In the genomic region with DNA sequence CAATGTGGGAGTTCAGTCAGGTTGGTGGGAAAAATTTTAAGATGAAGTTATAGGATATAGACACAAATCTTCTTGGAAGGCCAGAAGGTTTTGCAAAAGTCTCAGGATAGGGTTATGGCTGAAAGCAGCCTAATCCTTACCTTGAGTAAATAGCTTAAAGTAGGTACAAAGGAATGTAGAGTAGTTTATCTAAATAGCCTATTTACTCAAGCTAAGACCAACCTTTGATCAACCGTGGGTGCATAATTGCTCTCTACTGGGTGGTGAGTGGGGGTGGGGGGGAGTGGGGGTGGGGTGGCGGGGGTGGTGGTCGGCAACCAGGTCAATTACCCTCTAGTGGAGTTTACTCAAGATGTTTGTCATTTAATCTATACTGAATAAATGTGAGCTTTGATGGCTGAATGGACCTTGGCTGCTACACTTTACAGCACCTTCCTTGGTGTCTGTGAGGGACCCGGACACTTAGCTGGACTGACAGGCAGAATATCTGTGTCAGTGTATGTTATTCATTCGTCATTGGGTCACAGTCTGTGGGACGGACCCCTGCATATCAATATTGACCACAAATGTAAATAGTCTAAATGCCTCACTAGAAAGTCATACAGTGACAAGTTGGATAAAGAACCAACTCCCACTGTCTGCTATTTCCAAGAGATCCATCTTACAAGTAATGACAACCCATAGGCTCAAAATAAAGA, we compare ENCODE assay signal across 16 cellular contexts.
"Had no signal": no experiment of that assay in that cellular context is flagged by ENCODE, and none has a peak within 500 bp of the region (broad histone marks: within the 10 kb centered on the region; RNA-seq: fewer than 3 reads in every experiment).

No MANE protein-coding gene starts in this region.

- H3K27me3 Mint-ChIP-seq: naive B cell; stimulated activated naive B cell treated with anti-CD40 and anti-IgM and Interleukin-4, amounts not matched to agents 10 μg/mL and 1 μg/mL and 100 μg/mL, for 72 hours had no signal

- H3K27me3 ChIP-seq: esophagus squamous epithelium, neutrophil, tibial artery, uterus had no signal

- DNase-seq: activated CD4-positive, alpha-beta T cell treated with anti-CD3 and anti-CD28 coated beads, Interleukin-2, amount 50 U/mL, for 4 hours; activated naive CD4-positive, alpha-beta T cell treated with anti-CD3 and anti-CD28 coated beads, Interleukin-2, amount 50 U/mL, for 16 hours; esophagus squamous epithelium; immature natural killer cell; left colon; naive B cell; retina; stimulated activated CD4-positive, alpha-beta T cell treated with anti-CD3 and anti-CD28 coated beads, Interleukin-2, amount 100 ng/mL, for 48 hours; stimulated activated naive B cell treated with anti-CD40 and anti-IgM and Interleukin-4, amounts not matched to agents 10 μg/mL and 1 μg/mL and 100 μg/mL, for 72 hours; SW 1271; tibial artery; uterus had no signal

- ATAC-seq: left colon; stimulated activated naive B cell treated with anti-CD40 and anti-IgM and Interleukin-4, amounts not matched to agents 10 μg/mL and 1 μg/mL and 100 μg/mL, for 72 hours had no signal

- H3K4me3 ChIP-seq: esophagus squamous epithelium, lung, tibial artery, uterus had no signal

- H3K36me3 ChIP-seq: esophagus squamous epithelium, neutrophil, tibial artery, uterus had no signal

- H3K27ac Mint-ChIP-seq: activated T-helper 2 cell treated with anti-CD3 and anti-CD28 coated beads, Interferon-gamma antibody, Interleukin-2, Interleukin-4, amounts not matched to agents 10 μg/mL and 5 μg/mL and 100 μg/mL, durations not matched to agents 14 hours and 24 hours and 36 hours; immature natural killer cell; naive B cell; stimulated activated naive B cell treated with anti-CD40 and anti-IgM and Interleukin-4, amounts not matched to agents 10 μg/mL and 1 μg/mL and 100 μg/mL, for 72 hours; T-helper 2 cell treated with Interferon-gamma antibody and Interleukin-4, amounts not matched to agents 5 μg/mL and 100 μg/mL, for 36 hours had no signal

- H3K9me3 ChIP-seq: esophagus squamous epithelium, neutrophil, tibial artery, uterus had no signal

- H3K4me1 ChIP-seq: esophagus squamous epithelium, tibial artery, uterus had no signal

- H3K36me3 Mint-ChIP-seq: immature natural killer cell; naive B cell; stimulated activated naive B cell treated with anti-CD40 and anti-IgM and Interleukin-4, amounts not matched to agents 10 μg/mL and 1 μg/mL and 100 μg/mL, for 72 hours had no signal

- H3K27ac ChIP-seq: esophagus squamous epithelium, neutrophil, tibial artery, uterus had no signal

- H3K4me3 Mint-ChIP-seq: immature natural killer cell; naive B cell; stimulated activated naive B cell treated with anti-CD40 and anti-IgM and Interleukin-4, amounts not matched to agents 10 μg/mL and 1 μg/mL and 100 μg/mL, for 72 hours; T-helper 2 cell treated with Interferon-gamma antibody and Interleukin-4, amounts not matched to agents 5 μg/mL and 100 μg/mL, for 36 hours had no signal

- H3K4me1 Mint-ChIP-seq: immature natural killer cell; naive B cell; stimulated activated naive B cell treated with anti-CD40 and anti-IgM and Interleukin-4, amounts not matched to agents 10 μg/mL and 1 μg/mL and 100 μg/mL, for 72 hours had no signal
